In the genomic region with DNA sequence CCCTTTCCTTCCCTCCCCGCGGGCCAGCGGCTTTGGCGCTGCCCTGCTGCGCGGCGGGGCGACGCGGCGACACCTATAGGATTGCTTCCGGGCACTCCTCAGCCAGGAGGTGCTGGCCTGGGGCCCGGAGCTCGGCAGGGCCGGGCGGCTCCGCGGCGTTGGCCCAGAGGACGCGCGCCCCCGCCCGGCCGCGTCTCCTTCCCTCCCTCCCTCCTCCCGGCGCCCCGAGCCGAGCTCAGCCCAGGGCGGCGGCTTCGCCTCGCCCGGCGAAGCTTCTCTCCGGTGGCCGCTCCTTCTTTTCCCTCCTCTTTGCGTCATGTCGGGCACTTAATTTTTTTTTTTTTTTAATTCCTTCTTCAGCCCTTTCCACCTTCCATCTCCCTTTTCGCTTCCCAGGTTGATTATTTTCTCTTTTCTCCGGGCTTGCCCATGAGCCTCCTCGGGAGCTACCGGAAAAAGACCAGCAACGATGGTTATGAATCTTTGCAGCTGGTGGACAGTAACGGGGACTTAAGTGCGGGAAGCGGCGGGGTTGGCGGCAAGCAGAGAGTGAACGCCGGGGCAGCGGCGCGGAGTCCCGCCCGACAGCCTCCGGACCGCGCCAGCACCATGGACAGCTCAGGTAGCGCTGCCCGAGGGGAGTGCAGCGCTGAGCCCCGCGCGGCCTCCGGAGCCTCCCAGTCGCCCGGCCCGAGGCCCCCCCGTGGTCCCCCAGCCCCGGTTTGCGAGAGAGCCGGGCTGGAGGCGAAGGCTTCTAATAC, we compare ENCODE assay signal across 8 cellular contexts. TPM values are rescaled to one million over a fixed set of nuclear protein-coding genes. Genes with fewer than 3 reads are reported as not detected.
DNase-seq lines count a peak whose midpoint lies in the region; ATAC-seq, FAIRE-seq and TF ChIP-seq lines count a peak whose summit lies in the region.

A gene (plus strand): TSS at position 227 of the 761 bp plus-strand sequence. CDS start 203 bp downstream, at position 430.

- no peak for TF ChIP-seq POLR2A in esophagus muscularis mucosa (IDR thresholded peaks at IDR 0.05; ENCODE audit: low read depth)

- H3K9me3 ChIP-seq in esophagus muscularis mucosa: no peaks in the 10 kb centered on the region
- no peaks in the 10 kb centered on the region for H3K9me3 ChIP-seq in mucosa of descending colon

- H3K4me1 ChIP-seq in esophagus muscularis mucosa: peaks cover 15 to 19% (median 17%) of the 10 kb centered on the region in 4 donors
- H3K4me1 ChIP-seq in mucosa of descending colon (ENCODE audit: low read depth): peaks cover 8% of the 10 kb centered on the region

- H3K9me3 Mint-ChIP-seq in activated T-cell treated with anti-CD3 and anti-CD28 coated beads, Interleukin-2, amount 50 U/mL, for 4 hours: peaks cover 3% of the 10 kb centered on the region

- peak within 1 kb of the TSS in 1 of 4 donors; percentile 15 for H3K27ac ChIP-seq in esophagus muscularis mucosa (replicated peaks in 1 of 4)

- H3K36me3 Mint-ChIP-seq in activated T-cell treated with anti-CD3 and anti-CD28 coated beads, Interleukin-2, amount 50 U/mL, for 4 hours (ENCODE audit: insufficient read depth): no peaks in the 10 kb centered on the region

- H3K4me3 ChIP-seq in esophagus muscularis mucosa (peak within 1 kb of the TSS; percentile 41 to 57 (median 48)), mucosa of descending colon (no peak within 1 kb of the TSS)

- H3K4me3 Mint-ChIP-seq in activated T-cell treated with anti-CD3 and anti-CD28 coated beads, Interleukin-2, amount 50 U/mL, for 4 hours: peak within 1 kb of the TSS; percentile 31

- H3K27me3 ChIP-seq in esophagus muscularis mucosa: peaks cover 0 to 62% (median 7%) of the 10 kb centered on the region in 4 donors

- no peak for TF ChIP-seq EP300 in esophagus muscularis mucosa (IDR thresholded peaks at IDR 0.05)

- WGBS in esophagus muscularis mucosa: 1% methylated on average over 45 of the region's 75 CpGs

- intact Hi-C loops in esophagus muscularis mucosa (cut with DNase I): no loop called here
- intact Hi-C loops in mucosa of descending colon (cut with DNase I, micrococcal nuclease): no loop called here

- H3K36me3 ChIP-seq in esophagus muscularis mucosa (no peaks in the 10 kb centered on the region), mucosa of descending colon (ENCODE audit: low read depth) (no peaks in the 10 kb centered on the region)

- DNase-seq in D721Med (ENCODE audit: insufficient read length, low spot score): peak; percentile 19
- DNase-seq in OCI-M1 (lab: John Stamatoyannopoulos, UW): peak; percentile 84
- peak; percentile 23 for DNase-seq in activated T-cell treated with anti-CD3 and anti-CD28 coated beads, Interleukin-2, amount 50 U/mL, for 4 hours
- peak; percentile 89 for DNase-seq in esophagus muscularis mucosa (ENCODE audit: extremely low spot score)
- DNase-seq in mucosa of descending colon: peak; percentile 65 to 83 (median 74)
- peak; percentile 76 for DNase-seq in stimulated activated CD8-positive, alpha-beta memory T cell treated with anti-CD3 and anti-CD28 coated beads, Interleukin-4, amount 100 ng/mL, for 48 hours

- peaks cover 50% of the 10 kb centered on the region for H3K27me3 Mint-ChIP-seq in activated T-cell treated with anti-CD3 and anti-CD28 coated beads, Interleukin-2, amount 50 U/mL, for 4 hours (ENCODE audit: low read depth)

- peaks cover 8% of the 10 kb centered on the region for H3K4me1 Mint-ChIP-seq in activated T-cell treated with anti-CD3 and anti-CD28 coated beads, Interleukin-2, amount 50 U/mL, for 4 hours (ENCODE audit: low read depth)

- no peak for FAIRE-seq in D721Med (lab: Jason Lieb, UNC)

- ATAC-seq in HG03354 (IDR thresholded peaks at IDR 0.05; ENCODE audit: poor library complexity, severe bottlenecking, unreplicated experiment) (peak; percentile 87), mucosa of descending colon (peak; percentile 97), HG02610 (IDR thresholded peaks at IDR 0.05; ENCODE audit: unreplicated experiment) (no peak)
- peak; percentile 91 to 94 for ATAC-seq in activated T-cell treated with anti-CD3 and anti-CD28 coated beads, Interleukin-2, amount 50 U/mL, for 4 hours

- TF ChIP-seq CTCF in D721Med (IDR thresholded peaks at IDR 0.05; ENCODE audit: insufficient read depth, missing control alignments) (peak; percentile 3), esophagus muscularis mucosa (IDR thresholded peaks at IDR 0.05) (no peak), mucosa of descending colon (IDR thresholded peaks at IDR 0.05) (no peak)

RNA-seq across cellular contexts. Expression of the gene that starts here (rescaled TPM):
- total RNA-seq in activated T-cell treated with anti-CD3 and anti-CD28 coated beads, Interleukin-2, amount 50 U/mL, for 4 hours: 1 to 10 TPM; 1.3 to 2.5 (median 2.1) TPM
- total RNA-seq in esophagus muscularis mucosa (1 to 10 TPM; 3.7 to 8.3 (median 4.4) TPM), mucosa of descending colon (1 to 10 TPM; 1.6 to 9.6 (median 1.8) TPM)

Comparison
In these comparisons a context has a peak if more than half of its experiments do, and no peak if none do; other contexts are left out.
1. DNase-seq: peak in every context shown above with its lines; median percentile 89 in esophagus muscularis mucosa; 84 in OCI-M1; 76 in stimulated activated CD8-positive, alpha-beta memory T cell treated with anti-CD3 and anti-CD28 coated beads, Interleukin-4, amount 100 ng/mL, for 48 hours; 74 in mucosa of descending colon; 23 in activated T-cell treated with anti-CD3 and anti-CD28 coated beads, Interleukin-2, amount 50 U/mL, for 4 hours; 19 in D721Med.